ENCODE assay signal across 1 cellular context in genomic region chr22:30181459-30182353, GRCh38.
TF ChIP-seq lines count a peak whose summit lies in the region.

No MANE protein-coding gene starts in this region.

TF ChIP-seq in SK-N-SH treated with all-trans-retinoic acid at 6 μM for 48 hours, 23 proteins besides CTCF, POLR2A, EP300 and RAD21 (continued from another document):
- TF ChIP-seq, protein P1, sequence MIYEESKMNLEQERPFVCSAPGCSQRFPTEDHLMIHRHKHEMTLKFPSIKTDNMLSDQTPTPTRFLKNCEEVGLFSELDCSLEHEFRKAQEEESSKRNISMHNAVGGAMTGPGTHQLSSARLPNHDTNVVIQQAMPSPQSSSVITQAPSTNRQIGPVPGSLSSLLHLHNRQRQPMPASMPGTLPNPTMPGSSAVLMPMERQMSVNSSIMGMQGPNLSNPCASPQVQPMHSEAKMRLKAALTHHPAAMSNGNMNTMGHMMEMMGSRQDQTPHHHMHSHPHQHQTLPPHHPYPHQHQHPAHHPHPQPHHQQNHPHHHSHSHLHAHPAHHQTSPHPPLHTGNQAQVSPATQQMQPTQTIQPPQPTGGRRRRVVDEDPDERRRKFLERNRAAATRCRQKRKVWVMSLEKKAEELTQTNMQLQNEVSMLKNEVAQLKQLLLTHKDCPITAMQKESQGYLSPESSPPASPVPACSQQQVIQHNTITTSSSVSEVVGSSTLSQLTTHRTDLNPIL (CRISPR knock-in tag; IDR thresholded peaks at IDR 0.05; ENCODE audit: low read depth): no peak
- no peak for TF ChIP-seq ZNF565 (CRISPR knock-in tag; conservative IDR thresholded peaks at IDR 0.05; ENCODE audit: low read depth)
